Comparison of ENCODE assay signal across 2 cellular contexts in the genomic region with DNA sequence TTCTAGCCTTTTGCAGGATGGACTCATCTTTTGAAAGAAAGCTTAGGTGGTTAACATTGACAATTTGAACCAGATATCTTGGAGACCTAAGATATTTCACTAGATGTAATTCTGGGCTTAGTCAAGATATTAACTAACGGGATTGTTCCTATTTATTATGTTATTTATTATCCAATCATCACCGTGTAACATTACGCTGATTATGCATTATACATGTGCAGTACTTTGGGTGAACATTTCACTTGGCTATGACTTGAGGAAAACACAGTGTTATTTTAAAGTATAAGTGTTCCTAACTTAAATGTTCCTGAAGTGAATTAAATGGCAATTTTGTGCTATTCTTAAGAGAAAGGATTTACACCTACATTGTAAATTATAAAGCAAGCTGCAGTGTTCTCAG.
A peak's percentile ranks its signal among the peaks of the same experiment; 100 is the strongest.
TF ChIP-seq lines count a peak whose summit lies in the region.

No MANE protein-coding gene starts in this region.

TF ChIP-seq in HepG2, 621 proteins besides CTCF, POLR2A, EP300 and RAD21:
- TF ChIP-seq HMGXB4 (CRISPR knock-in tag; IDR thresholded peaks at IDR 0.05; ENCODE audit: borderline replicate concordance in 1 of 2, low read depth in 1 of 2): no peak
- peak; percentile 66 for TF ChIP-seq MAFF (IDR thresholded peaks at IDR 0.05; ENCODE audit: low read depth, low read length)
- TF ChIP-seq MAFK (conservative IDR thresholded peaks at IDR 0.05 in 1 of 2, IDR thresholded peaks at IDR 0.05 in 1 of 2; ENCODE audit: low read length in 2 of 2): peak; percentile 60 to 73

TF ChIP-seq in IMR-90, 13 proteins besides CTCF, POLR2A, EP300 and RAD21:
- TF ChIP-seq MAZ (IDR thresholded peaks at IDR 0.05; ENCODE audit: borderline replicate concordance, low read depth, low read length) (no peak), MAFK (IDR thresholded peaks at IDR 0.05; ENCODE audit: low read depth, low read length) (peak; percentile 49)
